ENCODE assay signal across 8 cellular contexts in genomic region chr9:86945868-86946711, GRCh38. TPM values are rescaled to one million over a fixed set of nuclear protein-coding genes. Genes with fewer than 3 reads are reported as not detected.
DNase-seq lines count a peak whose midpoint lies in the region; ATAC-seq, FAIRE-seq and TF ChIP-seq lines count a peak whose summit lies in the region.

No MANE protein-coding gene starts in this region.

- H3K27ac ChIP-seq in CD8-positive, alpha-beta memory T cell (ENCODE audit: low read depth, low read length): no peak overlapping the region
- H3K27ac ChIP-seq in KMS-11 (peak overlapping the region; percentile 50), keratinocyte (ENCODE audit: control insufficient read depth, insufficient read depth, low read length) (no peak overlapping the region)

- POLR2A ChIA-PET in CD8-positive, alpha-beta memory T cell (lab: Charles Lee): no interaction called here

- H3K27me3 ChIP-seq in CD8-positive, alpha-beta memory T cell (ENCODE audit: insufficient read depth, low read length, poor library complexity, severe bottlenecking): peaks cover 26% of the 10 kb centered on the region
- H3K27me3 ChIP-seq in KMS-11 (ENCODE audit: insufficient read depth, low read depth) (no peaks in the 10 kb centered on the region), keratinocyte (ENCODE audit: control insufficient read depth, extremely low read depth, insufficient read depth, low read length) (peaks cover 35% of the 10 kb centered on the region)

- H3K4me1 Mint-ChIP-seq in CD8-positive, alpha-beta memory T cell: peaks cover 17 to 24% (median 20%) of the 10 kb centered on the region in 3 donors
- peaks cover 13% of the 10 kb centered on the region for H3K4me1 Mint-ChIP-seq in central memory CD8-positive, alpha-beta T cell

- no peaks in the 10 kb centered on the region for H3K9me3 ChIP-seq in CD8-positive, alpha-beta memory T cell (ENCODE audit: low read length)
- no peaks in the 10 kb centered on the region for H3K9me3 ChIP-seq in keratinocyte (ENCODE audit: control insufficient read depth, low read depth, low read length)

- peaks cover 0 to 2% (median 0%) of the 10 kb centered on the region in 3 donors for H3K36me3 Mint-ChIP-seq in CD8-positive, alpha-beta memory T cell
- peaks cover 5% of the 10 kb centered on the region for H3K36me3 Mint-ChIP-seq in central memory CD8-positive, alpha-beta T cell (ENCODE audit: insufficient read depth)

- peak; percentile 54 for ATAC-seq in GM21526 (IDR thresholded peaks at IDR 0.05; ENCODE audit: low FRiP score, unreplicated experiment)
- ATAC-seq in central memory CD8-positive, alpha-beta T cell (replicated peaks; ENCODE audit: extremely low read depth, poor library complexity, severe bottlenecking): peak; percentile 72
- ATAC-seq in HG03108 (IDR thresholded peaks at IDR 0.05; ENCODE audit: unreplicated experiment): no peak

- no peaks in the 10 kb centered on the region for H3K36me3 ChIP-seq in CD8-positive, alpha-beta memory T cell (ENCODE audit: insufficient read depth, low read length)
- H3K36me3 ChIP-seq in KMS-11 (ENCODE audit: insufficient read depth) (no peaks in the 10 kb centered on the region), keratinocyte (ENCODE audit: control insufficient read depth in 2 of 2, extremely low read depth in 1 of 2, insufficient read depth in 2 of 2, low read length in 2 of 2) (no peaks in the 10 kb centered on the region)

- peaks cover 15% of the 10 kb centered on the region for H3K4me1 ChIP-seq in CD8-positive, alpha-beta memory T cell (ENCODE audit: insufficient read depth, low read length)
- H3K4me1 ChIP-seq in KMS-11 (ENCODE audit: low read depth, poor library complexity, severe bottlenecking): peaks cover 10% of the 10 kb centered on the region
- peaks cover 3% of the 10 kb centered on the region for H3K4me1 ChIP-seq in keratinocyte (ENCODE audit: control insufficient read depth, extremely low read depth, insufficient read depth, low read length)

- dilution Hi-C loops in keratinocyte (cut with MboI; ENCODE audit: extremely low pct_ligation_motif_present, low sequenced_read_pairs): no loop called here

- peak; percentile 36 to 80 (median 72) for DNase-seq in CD8-positive, alpha-beta memory T cell
- peak; percentile 11 for DNase-seq in activated CD4-positive, CD25-positive, alpha-beta regulatory T cell treated with anti-CD3 and anti-CD28 coated beads, Interleukin-2, amount 50 U/mL, for 16 hours (ENCODE audit: low read depth, low spot score)
- peak; percentile 44 to 54 for DNase-seq in central memory CD8-positive, alpha-beta T cell (ENCODE audit: low spot score in 2 of 2)
- no peak for DNase-seq in keratinocyte (ENCODE audit: low read depth, low spot score)
- peak; percentile 39 to 52 for DNase-seq in stimulated activated CD4-positive, alpha-beta T cell treated with anti-CD3 and anti-CD28 coated beads, Interleukin-15, amount 100 ng/mL, for 1 hour (ENCODE audit: low read depth in 1 of 2, low spot score in 1 of 2)

- H3K79me2 ChIP-seq in KMS-11 (ENCODE audit: insufficient read depth, low read depth): no peaks in the 10 kb centered on the region
- H3K79me2 ChIP-seq in keratinocyte (ENCODE audit: control insufficient read depth, insufficient read depth, low read length): no peaks in the 10 kb centered on the region

- H3K9me1 ChIP-seq in keratinocyte (ENCODE audit: control insufficient read depth, extremely low read depth, insufficient read depth, low read length): no peaks in the 10 kb centered on the region

- TF ChIP-seq CTCF in KMS-11 (conservative IDR thresholded peaks at IDR 0.05; ENCODE audit: low read depth, low read length) (no peak), keratinocyte (optimal IDR thresholded peaks at IDR 0.05 in 1 of 3, IDR thresholded peaks at IDR 0.05 in 1 of 3, conservative IDR thresholded peaks at IDR 0.05 in 1 of 3; ENCODE audit: extremely low read depth in 1 of 3, insufficient read depth in 2 of 3, low read length in 3 of 3) (peak in 2 of 3 experiments; percentile 40 to 66)

- H3K9ac ChIP-seq in KMS-11: peak overlapping the region; percentile 49; the same call in 1 of the 2 replicates
- H3K9ac ChIP-seq in keratinocyte (ENCODE audit: control insufficient read depth, extremely low read depth, insufficient read depth, low read length): peak overlapping the region; percentile 59

- no peaks in the 10 kb centered on the region for H3K9me3 Mint-ChIP-seq in CD8-positive, alpha-beta memory T cell
- no peaks in the 10 kb centered on the region for H3K9me3 Mint-ChIP-seq in central memory CD8-positive, alpha-beta T cell

- H3K4me2 ChIP-seq in KMS-11 (peak overlapping the region; percentile 88), keratinocyte (ENCODE audit: control insufficient read depth, extremely low read depth, insufficient read depth, low read depth, low read length) (peak overlapping the region; percentile 85)

- peak overlapping the region; percentile 44 for H3K4me3 ChIP-seq in CD8-positive, alpha-beta memory T cell (ENCODE audit: low read length)
- H3K4me3 ChIP-seq in KMS-11 (IDR thresholded peaks at IDR 0.05; ENCODE audit: insufficient read depth, low read depth, low read length): no peak overlapping the region
- peak overlapping the region; percentile 55 to 80 (median 73) for H3K4me3 ChIP-seq in keratinocyte (ENCODE audit: control insufficient read depth in 2 of 3, extremely low read depth in 1 of 3, insufficient read depth in 2 of 3, low read depth in 1 of 3, low read length in 3 of 3)

- H3K27me3 Mint-ChIP-seq in CD8-positive, alpha-beta memory T cell: peaks cover 29 to 38% of the 10 kb centered on the region in 2 donors
- H3K27me3 Mint-ChIP-seq in central memory CD8-positive, alpha-beta T cell: peaks cover 46% of the 10 kb centered on the region

- no peak for FAIRE-seq in keratinocyte (lab: Jason Lieb, UNC)

- H2AFZ ChIP-seq in KMS-11 (ENCODE audit: low read depth) (peak overlapping the region; percentile 89), keratinocyte (ENCODE audit: control insufficient read depth, low read length) (peak overlapping the region; percentile 96)

- H4K20me1 ChIP-seq in KMS-11 (ENCODE audit: insufficient read depth) (no peaks in the 10 kb centered on the region), keratinocyte (ENCODE audit: control insufficient read depth, extremely low read depth, insufficient read depth, low read length) (no peaks in the 10 kb centered on the region)

- H3K4me3 Mint-ChIP-seq in CD8-positive, alpha-beta memory T cell: peak overlapping the region; percentile 80 to 88 (median 83)
- peak overlapping the region; percentile 79 for H3K4me3 Mint-ChIP-seq in central memory CD8-positive, alpha-beta T cell

- no peak overlapping the region for H3K27ac Mint-ChIP-seq in CD8-positive, alpha-beta memory T cell
- H3K27ac Mint-ChIP-seq in central memory CD8-positive, alpha-beta T cell (ENCODE audit: low read depth): no peak overlapping the region

- CTCF ChIA-PET in CD8-positive, alpha-beta memory T cell (lab: Charles Lee): interaction anchor here (1.1 kb wide), 1 partner anchor 15 kb away, joined by 3 read pairs; no protein-coding TSS in a partner anchor

RNA-seq across cellular contexts. Expression of gene GAS1, which starts 1.2 kb away (rescaled TPM):
- total RNA-seq in CD8-positive, alpha-beta memory T cell: under 1 TPM; 0.42 to 0.55 TPM
- 1.2 TPM for polyA plus RNA-seq in CD8-positive, alpha-beta memory T cell
- polyA plus RNA-seq in keratinocyte: 0.56 to 1.1 TPM (median 0.75 TPM) in 3 replicates
- 0.42 TPM for polyA plus RNA-seq in keratinocyte (2011; ENCODE audit: low read depth)
- polyA plus RNA-seq in keratinocyte (2011; cell fraction: cytosol; rRNA removed): 0.38 and 0.55 TPM in 2 replicates
- 1.2 TPM in 2 replicates for polyA plus RNA-seq in keratinocyte (2011; cell fraction: nucleus; rRNA removed)
- 0.91 and 0.99 TPM in 2 replicates for polyA plus RNA-seq in keratinocyte (2012; ENCODE audit: low replicate concordance)
- 0.13 to 0.46 TPM (median 0.35 TPM) in 3 replicates for polyA minus RNA-seq in keratinocyte
- polyA minus RNA-seq in keratinocyte (2011; cell fraction: cytosol; rRNA and poly(A)+ RNA removed): 3.6 TPM
- polyA minus RNA-seq in keratinocyte (2011; cell fraction: nucleus; rRNA and poly(A)+ RNA removed): 1.9 and 2.2 TPM in 2 replicates
